Comparison of ENCODE assay signal across 1 cellular context in the genomic region with DNA sequence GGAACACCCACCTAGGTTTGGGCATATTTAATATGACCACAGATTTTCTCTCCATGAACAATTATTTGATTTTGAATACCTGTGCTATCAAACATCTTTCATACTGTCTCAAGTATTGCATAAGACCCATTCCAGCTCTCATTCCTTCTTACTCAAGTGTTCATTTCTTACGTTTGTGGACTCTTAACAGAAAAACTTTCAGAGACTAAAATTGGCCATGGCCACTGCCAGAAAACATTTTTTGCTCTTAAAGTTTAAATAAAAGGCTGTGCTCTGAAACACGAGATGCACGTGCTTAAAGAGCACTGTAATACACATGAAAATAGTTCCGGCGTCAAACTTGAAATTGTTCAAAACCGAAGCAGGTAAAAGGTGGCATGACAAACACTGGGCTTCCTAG.
A peak's percentile ranks its signal among the peaks of the same experiment; 100 is the strongest.
TF ChIP-seq lines count a peak whose summit lies in the region.

No MANE protein-coding gene starts in this region.

TF ChIP-seq in IMR-90, 13 proteins besides CTCF, POLR2A, EP300 and RAD21 (continued from another document):
- TF ChIP-seq, protein P1, sequence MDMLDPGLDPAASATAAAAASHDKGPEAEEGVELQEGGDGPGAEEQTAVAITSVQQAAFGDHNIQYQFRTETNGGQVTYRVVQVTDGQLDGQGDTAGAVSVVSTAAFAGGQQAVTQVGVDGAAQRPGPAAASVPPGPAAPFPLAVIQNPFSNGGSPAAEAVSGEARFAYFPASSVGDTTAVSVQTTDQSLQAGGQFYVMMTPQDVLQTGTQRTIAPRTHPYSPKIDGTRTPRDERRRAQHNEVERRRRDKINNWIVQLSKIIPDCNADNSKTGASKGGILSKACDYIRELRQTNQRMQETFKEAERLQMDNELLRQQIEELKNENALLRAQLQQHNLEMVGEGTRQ (IDR thresholded peaks at IDR 0.05; ENCODE audit: low read depth, low read length): no peak
- TF ChIP-seq MAZ (IDR thresholded peaks at IDR 0.05; ENCODE audit: borderline replicate concordance, low read depth, low read length) (no peak), RFX5 (IDR thresholded peaks at IDR 0.05; ENCODE audit: low read depth, low read length) (no peak), BHLHE40 (IDR thresholded peaks at IDR 0.05; ENCODE audit: low read depth, low read length) (peak; percentile 49; the same call in 1 of the 2 replicates), RCOR1 (IDR thresholded peaks at IDR 0.05; ENCODE audit: insufficient replicate concordance, low read length) (no peak)
